In the genomic region with DNA sequence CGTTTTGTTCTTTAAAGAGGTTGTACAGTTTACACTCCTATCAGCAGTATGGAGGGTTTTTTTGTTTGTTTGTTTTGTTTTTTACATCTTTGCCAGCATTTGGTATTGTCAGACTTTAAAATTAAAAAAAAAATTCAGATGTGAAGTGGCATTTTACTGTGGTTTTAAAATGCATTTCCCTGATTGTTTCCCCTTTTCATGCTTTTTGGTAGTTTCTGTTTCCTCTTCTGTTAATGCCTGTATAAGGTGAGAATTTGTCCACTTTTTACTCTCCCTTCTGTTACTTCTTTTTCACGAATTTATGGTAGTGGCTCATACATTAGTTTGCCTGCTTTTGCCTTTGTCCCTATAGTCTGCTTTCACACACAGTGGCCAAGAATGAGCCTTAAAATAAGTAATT, we compare ENCODE assay signal across 17 cellular contexts.
DNase-seq lines count a peak whose midpoint lies in the region.
"Had no signal": no experiment of that assay in that cellular context is flagged by ENCODE, and none has a peak within 500 bp of the region (broad histone marks: within the 10 kb centered on the region; RNA-seq: fewer than 3 reads in every experiment).

No MANE protein-coding gene starts in this region.

- DNase-seq in NOMO-1 (lab: John Stamatoyannopoulos, UW; ENCODE audit: unreplicated experiment in 2 of 2) (peak; percentile 1 to 64), NOMO-1 treated with dmso at 0.1 percent for 144 hours (lab: John Stamatoyannopoulos, UW; ENCODE audit: unreplicated experiment) (no peak), KBM-7 (peak; percentile 9), NOMO-1 treated with DMSO at 0.1 percent for 48 hours (lab: John Stamatoyannopoulos, UW; ENCODE audit: unreplicated experiment) (peak; percentile 35), cortex of kidney (lab: John Stamatoyannopoulos, UW) (no peak), NCI-H1436 treated with DMSO at 0.1 percent for 48 hours (lab: John Stamatoyannopoulos, UW) (no peak), substantia nigra (lab: John Stamatoyannopoulos, UW) (no peak)
- DNase-seq: 8988T; BE2C; C1 segment of cervical spinal cord; CD4-positive, CD25-positive, alpha-beta regulatory T cell; CD8-positive, alpha-beta memory T cell; COR-L47; DMS 273 treated with DMSO at 0.1 percent for 48 hours; DMS53; DND-41; GM23248 had no signal

- in situ Hi-C loops in KBM-7 (cut with MboI; ENCODE audit: low pct_unique_long_range_greater_than_20kb, low sequenced_read_pairs): no loop called here

- no peak overlapping the region for H3K27ac ChIP-seq in substantia nigra (ENCODE audit: low read depth, low read length, poor library complexity, severe bottlenecking)
- H3K27ac ChIP-seq: GM23248 had no signal

Comparison
In these comparisons a context has a peak if more than half of its experiments do, and no peak if none do; other contexts are left out.
1. DNase-seq: peak in NOMO-1 (2 of 2), KBM-7 (single experiment) and NOMO-1 treated with DMSO at 0.1 percent for 48 hours (single experiment); none in NOMO-1 treated with dmso at 0.1 percent for 144 hours (single experiment), cortex of kidney (single experiment), NCI-H1436 treated with DMSO at 0.1 percent for 48 hours (single experiment) and substantia nigra (0 of 49).